Comparison of ENCODE assay signal across 8 cellular contexts in genomic region chr1:154474802-154475201, GRCh38. TPM values are rescaled to one million over a fixed set of nuclear protein-coding genes. Genes with fewer than 3 reads are reported as not detected.
DNase-seq lines count a peak whose midpoint lies in the region.

No MANE protein-coding gene starts in this region.

- DNase-seq in GM04504 (ENCODE audit: low read depth) (peak; percentile 87), SKM-1 (lab: John Stamatoyannopoulos, UW; ENCODE audit: unreplicated experiment) (peak; percentile 39), foreskin melanocyte (peak; percentile 98), renal cortical epithelial cell (ENCODE audit: low read depth) (peak; percentile 99), iPS-NIHi11 (ENCODE audit: low spot score) (no peak), NCI-H526 treated with DMSO at 0.1 percent for 48 hours (lab: John Stamatoyannopoulos, UW) (no peak), NCI-H1092 (lab: John Stamatoyannopoulos, UW) (no peak)
- DNase-seq in activated naive CD4-positive, alpha-beta T cell treated with anti-CD3 and anti-CD28 coated beads, Interleukin-2, amount 50 U/mL, for 16 hours: no peak

RNA-seq across cellular contexts. Expression of gene TDRD10, which starts 27.2 kb away (rescaled TPM):
- total RNA-seq in renal cortical epithelial cell: 0.10 TPM in 1 of 2 replicates, not detected in the other

RNA-seq across cellular contexts. Expression of gene SHE, which starts 27.4 kb away (rescaled TPM):
- 0.17 and 0.35 TPM in 2 replicates for total RNA-seq in renal cortical epithelial cell

Comparison
In these comparisons a context has a peak if more than half of its experiments do, and no peak if none do; other contexts are left out.
1. DNase-seq: peak in GM04504 (single experiment), SKM-1 (single experiment), foreskin melanocyte (single experiment) and renal cortical epithelial cell (single experiment); none in iPS-NIHi11 (single experiment), NCI-H526 treated with DMSO at 0.1 percent for 48 hours (single experiment), activated naive CD4-positive, alpha-beta T cell treated with anti-CD3 and anti-CD28 coated beads, Interleukin-2, amount 50 U/mL, for 16 hours (single experiment) and NCI-H1092 (single experiment).